Comparison of ENCODE assay signal across 13 cellular contexts in the genomic region with DNA sequence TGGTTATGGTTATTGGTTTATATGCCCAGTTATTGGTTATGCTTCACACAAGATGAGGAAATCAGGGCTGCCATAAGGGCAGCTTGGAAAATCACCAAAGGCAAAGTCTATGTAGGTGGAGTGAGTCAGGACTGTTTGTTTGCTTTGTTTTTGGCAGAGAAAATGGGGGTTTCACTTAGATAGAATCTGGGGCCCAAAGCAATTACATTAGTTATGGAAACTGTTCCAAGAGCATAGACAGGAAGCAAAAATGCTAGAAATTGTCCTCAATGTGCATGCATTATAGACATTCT. TPM values are rescaled to one million over a fixed set of nuclear protein-coding genes. Genes with fewer than 3 reads are reported as not detected.
A peak's percentile ranks its signal among the peaks of the same experiment; 100 is the strongest.
DNase-seq lines count a peak whose midpoint lies in the region; TF ChIP-seq lines count a peak whose summit lies in the region.
"Had no signal": no experiment of that assay in that cellular context is flagged by ENCODE, and none has a peak within 500 bp of the region (broad histone marks: within the 10 kb centered on the region; RNA-seq: fewer than 3 reads in every experiment).

No MANE protein-coding gene starts in this region.

- H3K4me3 ChIP-seq in Karpas-422 (ENCODE audit: low read length) = peak overlapping the region; percentile 94

- H3K27ac ChIP-seq in Karpas-422 (ENCODE audit: low read length) = peak overlapping the region; percentile 95
- H3K27ac ChIP-seq: left lung had no signal

- no peaks in the 10 kb centered on the region for H3K9me3 ChIP-seq in Karpas-422 (ENCODE audit: low read length)
- H3K9me3 ChIP-seq: left lung had no signal

- H3K4me3 Mint-ChIP-seq in brain = peak overlapping the region; percentile 85 to 90 (median 87)
- H3K4me3 Mint-ChIP-seq in nephron = peak overlapping the region; percentile 83 to 88 (median 84)

- peaks cover 49% of the 10 kb centered on the region for H3K79me2 ChIP-seq in Karpas-422 (ENCODE audit: low read length)

- DNase-seq in EH (ENCODE audit: low read depth) = peak; percentile 18
- DNase-seq in Karpas-422 = no peak
- no peak for DNase-seq in NCI-H1436 treated with DMSO at 0.1 percent for 48 hours (lab: John Stamatoyannopoulos, UW)
- no peak for DNase-seq in NOMO-1 treated with DMSO at 0.1 percent for 48 hours (lab: John Stamatoyannopoulos, UW; ENCODE audit: unreplicated experiment)
- DNase-seq in medulla oblongata (ENCODE audit: extremely low spot score) = no peak
- DNase-seq: activated gamma-delta T cell; dermis blood vessel endothelial cell; left lung; RPMI8226; stimulated activated CD4-positive, alpha-beta T cell treated with anti-CD3 and anti-CD28 coated beads, Interleukin-2, amount 100 ng/mL, for 48 hours had no signal

- peaks cover 69% of the 10 kb centered on the region for H3K4me1 ChIP-seq in Karpas-422 (ENCODE audit: low read length)

- no peaks in the 10 kb centered on the region for H3K9me2 ChIP-seq in Karpas-422 (replicated peaks; ENCODE audit: insufficient read depth, low read length)

- peaks cover 61% of the 10 kb centered on the region for H3K36me3 ChIP-seq in Karpas-422 (ENCODE audit: insufficient read depth, low read length)

- peak overlapping the region; percentile 97 for H3K9ac ChIP-seq in Karpas-422 (ENCODE audit: low read length)

- no peak overlapping the region for H2AFZ ChIP-seq in Karpas-422 (ENCODE audit: low read length)

- peaks cover 32% of the 10 kb centered on the region for H4K20me1 ChIP-seq in Karpas-422 (ENCODE audit: insufficient read depth, low read depth, low read length)

- H3K4me1 Mint-ChIP-seq in brain (peaks cover 37% of the 10 kb centered on the region), nephron (peaks cover 31% of the 10 kb centered on the region)

- peak overlapping the region in 1 of 5 experiments; percentile 53 for H3K27ac Mint-ChIP-seq in brain
- H3K27ac Mint-ChIP-seq in nephron = no peak overlapping the region
- H3K27ac Mint-ChIP-seq: progenitor cell of endocrine pancreas had no signal

- no peak for TF ChIP-seq CTCF in brain (conservative IDR thresholded peaks at IDR 0.05)
- TF ChIP-seq CTCF in nephron (IDR thresholded peaks at IDR 0.05; ENCODE audit: unreplicated experiment in 3 of 3) = no peak

- peaks cover 13% of the 10 kb centered on the region for H3K27me3 Mint-ChIP-seq in brain
- H3K27me3 Mint-ChIP-seq in nephron (ENCODE audit: low read depth) = peaks cover 9% of the 10 kb centered on the region

- H3K4me2 ChIP-seq in Karpas-422 (ENCODE audit: low read depth, low read length, poor library complexity, severe bottlenecking) = peak overlapping the region; percentile 77

- H3K36me3 Mint-ChIP-seq in brain (peaks cover 10% of the 10 kb centered on the region), nephron (ENCODE audit: low read depth) (peaks cover 15% of the 10 kb centered on the region)

- H3K27me3 ChIP-seq in Karpas-422 (ENCODE audit: low read length) = no peaks in the 10 kb centered on the region
- H3K27me3 ChIP-seq: left lung had no signal

- no peaks in the 10 kb centered on the region for H3K9me3 Mint-ChIP-seq in brain
- no peaks in the 10 kb centered on the region for H3K9me3 Mint-ChIP-seq in nephron

RNA-seq across cellular contexts. Expression of gene VAMP1, which starts 2.2 kb away (rescaled TPM):
- 528 and 555 TPM in 2 replicates for total RNA-seq in Karpas-422 (2014; rRNA removed; shearing (Covaris generic); ENCODE audit: low replicate concordance)
- polyA plus RNA-seq in brain (ENCODE audit: insufficient read depth, low read depth, low replicate concordance) = 42.2 TPM

RNA-seq across cellular contexts. Expression of gene TAPBPL, which starts 16.4 kb away (rescaled TPM):
- 6.1 and 11.2 TPM in 2 replicates for total RNA-seq in Karpas-422 (2014; rRNA removed; shearing (Covaris generic); ENCODE audit: low replicate concordance)
- polyA plus RNA-seq in brain (ENCODE audit: insufficient read depth, low read depth, low replicate concordance) = 14.5 TPM

RNA-seq across cellular contexts. Expression of gene CD27, which starts 23.5 kb away (rescaled TPM):
- total RNA-seq in Karpas-422 (2014; rRNA removed; shearing (Covaris generic); ENCODE audit: low replicate concordance) = 155 and 203 TPM in 2 replicates
- polyA plus RNA-seq in brain (ENCODE audit: insufficient read depth, low read depth, low replicate concordance) = 0.34 TPM
- total RNA-seq: dermis blood vessel endothelial cell, progenitor cell of endocrine pancreas had no signal

RNA-seq across cellular contexts. Expression of gene MRPL51, which starts 24.8 kb away (rescaled TPM):
- 171 and 201 TPM in 2 replicates for total RNA-seq in Karpas-422 (2014; rRNA removed; shearing (Covaris generic); ENCODE audit: low replicate concordance)
- polyA plus RNA-seq in brain (ENCODE audit: insufficient read depth, low read depth, low replicate concordance) = 133 TPM

RNA-seq across cellular contexts. Expression of gene NCAPD2, which starts 25.7 kb away (rescaled TPM):
- total RNA-seq in Karpas-422 (2014; rRNA removed; shearing (Covaris generic); ENCODE audit: low replicate concordance) = 103 and 124 TPM in 2 replicates
- 69.2 TPM for polyA plus RNA-seq in brain (ENCODE audit: insufficient read depth, low read depth, low replicate concordance)
